1 cellular context compared by ENCODE assay signal in genomic region chr6:79421707-79422484, GRCh38.
TF ChIP-seq lines count a peak whose summit lies in the region.

No MANE protein-coding gene starts in this region.

TF ChIP-seq in HEK293, 187 proteins besides CTCF, POLR2A, EP300 and RAD21 (continued from another document and continues in another):
- TF ChIP-seq ZNF768 (tag by site-specific recombination; IDR thresholded peaks at IDR 0.05) = no peak
- no peak for TF ChIP-seq ZNF248 (tag by site-specific recombination; IDR thresholded peaks at IDR 0.05)
- no peak for TF ChIP-seq ZBTB48 (tag by site-specific recombination; IDR thresholded peaks at IDR 0.05)
- TF ChIP-seq KLF1 (tag by site-specific recombination; IDR thresholded peaks at IDR 0.05) = no peak
- peak; percentile 85 for TF ChIP-seq ZNF362 (tag by site-specific recombination; IDR thresholded peaks at IDR 0.05)
- TF ChIP-seq ZNF645 (tag by site-specific recombination; IDR thresholded peaks at IDR 0.05) = no peak
- TF ChIP-seq ZNF416 (tag by site-specific recombination; IDR thresholded peaks at IDR 0.05) = no peak
- 0 out of 2 replicates have a peak, but pooled peaks have one; percentile 47 for TF ChIP-seq ZNF18 (tag by site-specific recombination; IDR thresholded peaks at IDR 0.05)
- TF ChIP-seq ZNF585B (tag by site-specific recombination; IDR thresholded peaks at IDR 0.05) = no peak
- TF ChIP-seq ZNF623 (tag by site-specific recombination; IDR thresholded peaks at IDR 0.05) = no peak
- no peak for TF ChIP-seq ZNF514 (tag by site-specific recombination; IDR thresholded peaks at IDR 0.05)
- no peak for TF ChIP-seq ZNF433 (tag by site-specific recombination; IDR thresholded peaks at IDR 0.05; ENCODE audit: low read depth)
- peak; percentile 97 for TF ChIP-seq OVOL3 (tag by site-specific recombination; IDR thresholded peaks at IDR 0.05)
- TF ChIP-seq GLI2 (tag by site-specific recombination; IDR thresholded peaks at IDR 0.05; ENCODE audit: borderline replicate concordance, low read depth) = peak; percentile 53; the same call in 1 of the 2 replicates
- TF ChIP-seq PRDM1 (tag by site-specific recombination; IDR thresholded peaks at IDR 0.05) = no peak
- 0 out of 2 replicates have a peak, but pooled peaks have one; percentile 16 for TF ChIP-seq ZNF335 (tag by site-specific recombination; conservative IDR thresholded peaks at IDR 0.05)
- no peak for TF ChIP-seq ZNF354C (tag by site-specific recombination; IDR thresholded peaks at IDR 0.05; ENCODE audit: borderline replicate concordance, low read depth)
- no peak for TF ChIP-seq ZNF747 (tag by site-specific recombination; IDR thresholded peaks at IDR 0.05)
- TF ChIP-seq ZNF596 (tag by site-specific recombination; IDR thresholded peaks at IDR 0.05) = 0 out of 2 replicates have a peak, but pooled peaks have one; percentile 58
- TF ChIP-seq ZBTB7A (tag by site-specific recombination; IDR thresholded peaks at IDR 0.05; ENCODE audit: low read depth) = no peak
- no peak for TF ChIP-seq ZSCAN5A (tag by site-specific recombination; IDR thresholded peaks at IDR 0.05)
- TF ChIP-seq ZBTB26 (tag by site-specific recombination; optimal IDR thresholded peaks at IDR 0.05) = no peak
- TF ChIP-seq ZNF404 (tag by site-specific recombination; IDR thresholded peaks at IDR 0.05) = no peak
- TF ChIP-seq ZNF366 (tag by site-specific recombination; conservative IDR thresholded peaks at IDR 0.05) = 0 out of 2 replicates have a peak, but pooled peaks have one; percentile 42
- TF ChIP-seq GLIS1 (tag by site-specific recombination; IDR thresholded peaks at IDR 0.05) = peak; percentile 92
- no peak for TF ChIP-seq ZBTB21 (tag by site-specific recombination; IDR thresholded peaks at IDR 0.05)
- no peak for TF ChIP-seq MYNN (tag by site-specific recombination; IDR thresholded peaks at IDR 0.05; ENCODE audit: borderline replicate concordance)
- no peak for TF ChIP-seq ZFP69B (tag by site-specific recombination; IDR thresholded peaks at IDR 0.05)
- TF ChIP-seq TSHZ1 (tag by site-specific recombination; IDR thresholded peaks at IDR 0.05; ENCODE audit: borderline replicate concordance) = peak; percentile 84
- 0 out of 2 replicates have a peak, but pooled peaks have one; percentile 23 for TF ChIP-seq AEBP2 (tag by site-specific recombination; IDR thresholded peaks at IDR 0.05; ENCODE audit: borderline replicate concordance)
- no peak for TF ChIP-seq ZNF138 (tag by site-specific recombination; IDR thresholded peaks at IDR 0.05; ENCODE audit: borderline replicate concordance)
- no peak for TF ChIP-seq REST (tag by site-specific recombination; IDR thresholded peaks at IDR 0.05)
- TF ChIP-seq ZBTB17 (tag by site-specific recombination; IDR thresholded peaks at IDR 0.05) = peak; percentile 73
- no peak for TF ChIP-seq ZNF48 (tag by site-specific recombination; IDR thresholded peaks at IDR 0.05)
- peak; percentile 95 for TF ChIP-seq SCRT2 (tag by site-specific recombination; IDR thresholded peaks at IDR 0.05)
- TF ChIP-seq ZNF544 (tag by site-specific recombination; IDR thresholded peaks at IDR 0.05) = no peak
- TF ChIP-seq ZBTB44 (tag by site-specific recombination; IDR thresholded peaks at IDR 0.05) = peak; percentile 91
- no peak for TF ChIP-seq ZBTB11 (tag by site-specific recombination; conservative IDR thresholded peaks at IDR 0.05; ENCODE audit: low read depth)
- TF ChIP-seq OSR2 (tag by site-specific recombination; IDR thresholded peaks at IDR 0.05) = peak; percentile 96
- TF ChIP-seq ZIC2 (tag by site-specific recombination; IDR thresholded peaks at IDR 0.05) = peak; percentile 24; the same call in 1 of the 2 replicates
- peak; percentile 34; the same call in 1 of the 2 replicates for TF ChIP-seq ZNF629 (tag by site-specific recombination; IDR thresholded peaks at IDR 0.05)
